ENCODE assay signal across 1 cellular context in genomic region chr14:70827366-70828151, GRCh38.
TF ChIP-seq lines count a peak whose summit lies in the region.

No MANE protein-coding gene starts in this region.

TF ChIP-seq in HepG2, 621 proteins besides CTCF, POLR2A, EP300 and RAD21 (continued from another document and continues in another):
- TF ChIP-seq MXD3 (CRISPR knock-in tag; IDR thresholded peaks at IDR 0.05) (no peak), ZBTB46 (CRISPR knock-in tag; IDR thresholded peaks at IDR 0.05; ENCODE audit: borderline replicate concordance) (no peak), MZF1 (CRISPR knock-in tag; IDR thresholded peaks at IDR 0.05; ENCODE audit: borderline replicate concordance) (no peak), NR3C1 (CRISPR knock-in tag; IDR thresholded peaks at IDR 0.05) (no peak), PREB (CRISPR knock-in tag; IDR thresholded peaks at IDR 0.05) (no peak), RARA (CRISPR knock-in tag; IDR thresholded peaks at IDR 0.05) (0 out of 2 replicates have a peak, but pooled peaks have one; percentile 14), ATF7-NPFF (CRISPR knock-in tag; IDR thresholded peaks at IDR 0.05; ENCODE audit: low read depth) (no peak), ZFP1 (CRISPR knock-in tag; IDR thresholded peaks at IDR 0.05) (no peak), PRPF4 (IDR thresholded peaks at IDR 0.05; ENCODE audit: low read depth, low read length, poor library complexity, severe bottlenecking) (no peak), SMAD3 (CRISPR knock-in tag; IDR thresholded peaks at IDR 0.05) (no peak), ZNF343 (CRISPR knock-in tag; IDR thresholded peaks at IDR 0.05) (no peak), ZNF274 (CRISPR knock-in tag; IDR thresholded peaks at IDR 0.05) (no peak), SOX6 (IDR thresholded peaks at IDR 0.05) (no peak), SOX6 (CRISPR knock-in tag; IDR thresholded peaks at IDR 0.05) (peak; percentile 41; the same call in 1 of the 2 replicates), ZNF619 (CRISPR knock-in tag; IDR thresholded peaks at IDR 0.05) (no peak), RCOR2 (CRISPR knock-in tag; IDR thresholded peaks at IDR 0.05) (0 out of 2 replicates have a peak, but pooled peaks have one; percentile 42), NCOR1 (IDR thresholded peaks at IDR 0.05; ENCODE audit: borderline replicate concordance, low read length) (peak; percentile 87), REST (IDR thresholded peaks at IDR 0.05; ENCODE audit: borderline replicate concordance in 1 of 2, low read depth in 1 of 2, low read length in 2 of 2) (no peak), ZNF629 (CRISPR knock-in tag; conservative IDR thresholded peaks at IDR 0.05) (no peak), SAP130 (CRISPR knock-in tag; IDR thresholded peaks at IDR 0.05; ENCODE audit: low read depth) (0 out of 2 replicates have a peak, but pooled peaks have one; percentile 25), FOXJ3 (CRISPR knock-in tag; IDR thresholded peaks at IDR 0.05; ENCODE audit: borderline replicate concordance) (no peak), ERF (CRISPR knock-in tag; IDR thresholded peaks at IDR 0.05) (no peak), PHF5A (CRISPR knock-in tag; IDR thresholded peaks at IDR 0.05; ENCODE audit: low read depth, unreplicated experiment) (no peak), ZBTB26 (CRISPR knock-in tag; IDR thresholded peaks at IDR 0.05; ENCODE audit: borderline replicate concordance) (no peak), KDM3A (CRISPR knock-in tag; IDR thresholded peaks at IDR 0.05; ENCODE audit: low read depth) (0 out of 2 replicates have a peak, but pooled peaks have one; percentile 27), ZNF430 (CRISPR knock-in tag; IDR thresholded peaks at IDR 0.05) (no peak), ZNF543 (CRISPR knock-in tag; IDR thresholded peaks at IDR 0.05) (no peak), ZSCAN12 (CRISPR knock-in tag; IDR thresholded peaks at IDR 0.05) (no peak), NFIC (IDR thresholded peaks at IDR 0.05; ENCODE audit: low read length) (0 out of 2 replicates have a peak, but pooled peaks have one; percentile 35), ZNF660 (CRISPR knock-in tag; IDR thresholded peaks at IDR 0.05; ENCODE audit: borderline replicate concordance, low read depth) (no peak), ZNF83 (CRISPR knock-in tag; IDR thresholded peaks at IDR 0.05; ENCODE audit: borderline replicate concordance) (no peak), PHF20 (CRISPR knock-in tag; IDR thresholded peaks at IDR 0.05) (no peak), ZNF614 (CRISPR knock-in tag; IDR thresholded peaks at IDR 0.05; ENCODE audit: borderline replicate concordance) (no peak), ZNF281 (CRISPR knock-in tag; IDR thresholded peaks at IDR 0.05; ENCODE audit: borderline replicate concordance) (no peak), ZNF280D (CRISPR knock-in tag; IDR thresholded peaks at IDR 0.05) (no peak), CSRNP2 (CRISPR knock-in tag; conservative IDR thresholded peaks at IDR 0.05; ENCODE audit: low read depth) (no peak), NCOA1 (CRISPR knock-in tag; IDR thresholded peaks at IDR 0.05) (no peak), FLYWCH1 (CRISPR knock-in tag; IDR thresholded peaks at IDR 0.05) (no peak), ZNF549 (CRISPR knock-in tag; IDR thresholded peaks at IDR 0.05) (no peak), NFKBIZ (CRISPR knock-in tag; IDR thresholded peaks at IDR 0.05) (no peak), TIGD3 (CRISPR knock-in tag; IDR thresholded peaks at IDR 0.05; ENCODE audit: borderline replicate concordance) (no peak), ZSCAN20 (CRISPR knock-in tag; IDR thresholded peaks at IDR 0.05; ENCODE audit: borderline replicate concordance) (no peak), IRF9 (CRISPR knock-in tag; IDR thresholded peaks at IDR 0.05; ENCODE audit: borderline replicate concordance) (no peak), KDM6A (CRISPR knock-in tag; IDR thresholded peaks at IDR 0.05; ENCODE audit: low read depth) (no peak), ZNF790 (CRISPR knock-in tag; IDR thresholded peaks at IDR 0.05; ENCODE audit: borderline replicate concordance) (no peak), RXRB (CRISPR knock-in tag; IDR thresholded peaks at IDR 0.05; ENCODE audit: borderline replicate concordance) (no peak)
